Comparison of ENCODE assay signal across 8 cellular contexts in genomic region chr5:97162045-97162444, GRCh38. TPM values are rescaled to one million over a fixed set of nuclear protein-coding genes. Genes with fewer than 3 reads are reported as not detected.
DNase-seq lines count a peak whose midpoint lies in the region; ATAC-seq and TF ChIP-seq lines count a peak whose summit lies in the region.

No MANE protein-coding gene starts in this region.

- no peak overlapping the region for H3K4me2 ChIP-seq in mammary epithelial cell (ENCODE audit: insufficient read depth, low read depth, low read length)

- no peaks in the 10 kb centered on the region for H3K4me1 ChIP-seq in BE2C
- H3K4me1 ChIP-seq in mammary epithelial cell (ENCODE audit: insufficient read depth, low read length), result no peaks in the 10 kb centered on the region

- WGBS in mammary epithelial cell (ENCODE audit: low coverage, missing lambda C conversion rate), result 29% methylated on average over 4 of the region's 4 CpGs

- in situ Hi-C loops in mammary epithelial cell (cut with MboI; ENCODE audit: low sequenced_read_pairs in 2 of 2), result loop anchor here (5.0 to 25.0 kb wide), 4 partner anchors 287 to 550 kb away; partner anchors contain the start of gene ERAP2 (in 1 of the 2)

- no peaks in the 10 kb centered on the region for H4K20me1 ChIP-seq in mammary epithelial cell (ENCODE audit: insufficient read depth, low read length)

- H3K79me2 ChIP-seq in mammary epithelial cell (ENCODE audit: insufficient read depth, low read length), result no peaks in the 10 kb centered on the region

- TF ChIP-seq CTCF in BE2C (IDR thresholded peaks at IDR 0.05; ENCODE audit: low read depth, low read length) (peak; percentile 94), mammary epithelial cell (conservative IDR thresholded peaks at IDR 0.05 in 1 of 2, IDR thresholded peaks at IDR 0.05 in 1 of 2; ENCODE audit: extremely low read depth in 1 of 2, insufficient read depth in 1 of 2, low read depth in 1 of 2, low read length in 2 of 2) (peak; percentile 84 to 89)

- H3K36me3 ChIP-seq in BE2C, result peaks cover 21% of the 10 kb centered on the region
- peaks cover 9% of the 10 kb centered on the region for H3K36me3 ChIP-seq in mammary epithelial cell (ENCODE audit: insufficient read depth, low read length)

- DNase-seq in BE2C (peak; percentile 75), NCI-H1048 (lab: John Stamatoyannopoulos, UW) (peak; percentile 38), SK-N-DZ (ENCODE audit: low spot score) (peak; percentile 82), mammary epithelial cell (peak; percentile 65), inferior parietal cortex (ENCODE audit: extremely low spot score) (peak; percentile 93)
- peak; percentile 20 for DNase-seq in stimulated activated CD4-positive, alpha-beta T cell treated with anti-CD3 and anti-CD28 coated beads, Interleukin-1b, Interleukin-23, amount 100 ng/mL, for 48 hours
- no peak for DNase-seq in NK-92 treated with Interleukin-12 subunit alpha and Interleukin-12 subunit beta, amount 100 ng/mL, for 24 hours (lab: John Stamatoyannopoulos, UW)

- H3K9me3 ChIP-seq in BE2C (no peaks in the 10 kb centered on the region), mammary epithelial cell (replicated peaks; ENCODE audit: insufficient read depth, low read length) (no peaks in the 10 kb centered on the region)

- no peak overlapping the region for H3K9ac ChIP-seq in mammary epithelial cell (ENCODE audit: insufficient read depth, low read length)

- dilution Hi-C loops in mammary epithelial cell (cut with HindIII; ENCODE audit: low sequenced_read_pairs), result loop anchor here (25.0 kb wide), 1 partner anchor 400 kb away; no protein-coding TSS in a partner anchor

- peak; percentile 39 for ATAC-seq in GM18520 (IDR thresholded peaks at IDR 0.05; ENCODE audit: unreplicated experiment)

- H2AFZ ChIP-seq in mammary epithelial cell (ENCODE audit: low read depth, low read length), result no peak overlapping the region

- no TSS peak for BruUV-seq in mammary epithelial cell (replicated peaks; lab: Mats Ljungman, UMichigan)

- intact Hi-C loops in mammary epithelial cell (cut with micrococcal nuclease), result loop anchor here (1.0 to 5.0 kb wide), 4 partner anchors 227 to 547 kb away; no protein-coding TSS in a partner anchor

- H3K27me3 ChIP-seq in BE2C, result no peaks in the 10 kb centered on the region
- H3K27me3 ChIP-seq in mammary epithelial cell (ENCODE audit: insufficient read depth, low read length), result no peaks in the 10 kb centered on the region

- no peak overlapping the region for H3K27ac ChIP-seq in mammary epithelial cell (ENCODE audit: insufficient read depth, low read depth, low read length)

- CTCF ChIA-PET in mammary epithelial cell (lab: Charles Lee; ENCODE audit: low non-redundant PET), result interaction anchor here (0.6 kb wide), 1 partner anchor 115 kb away, joined by 8 read pairs; no protein-coding TSS in a partner anchor

- H3K4me3 ChIP-seq in BE2C (ENCODE audit: low read depth, low read length), result no peak overlapping the region
- H3K4me3 ChIP-seq in mammary epithelial cell (replicated peaks in 1 of 3; ENCODE audit: insufficient read depth in 1 of 3, low read depth in 2 of 3, low read length in 3 of 3), result no peak overlapping the region

RNA-seq across cellular contexts. Expression of gene LIX1, which starts 19.6 kb away (rescaled TPM):
- polyA plus RNA-seq in BE2C (2012; ENCODE audit: insufficient read depth, insufficient read length, low read depth), result 2.0 TPM
- 3.5 and 3.8 TPM in 2 replicates for polyA plus RNA-seq in SK-N-DZ (2014; cell fraction: cytosol; rRNA removed)
- polyA plus RNA-seq in SK-N-DZ (2014; cell fraction: nucleus; rRNA removed), result 1.8 and 2.9 TPM in 2 replicates
- not detected for total RNA-seq in mammary epithelial cell
- polyA plus RNA-seq in mammary epithelial cell, result not detected
- polyA minus RNA-seq in mammary epithelial cell, result not detected

RNA-seq across cellular contexts. Expression of gene RIOK2, which starts 21.0 kb away (rescaled TPM):
- 58.1 TPM for polyA plus RNA-seq in BE2C (2012; ENCODE audit: insufficient read depth, insufficient read length, low read depth)
- polyA plus RNA-seq in SK-N-DZ (2014; cell fraction: cytosol; rRNA removed), result 13.9 and 16.2 TPM in 2 replicates
- 19.2 and 24.3 TPM in 2 replicates for polyA plus RNA-seq in SK-N-DZ (2014; cell fraction: nucleus; rRNA removed)
- 10 to 100 TPM; 18.5 to 38.3 TPM for total RNA-seq in mammary epithelial cell
- 5.9 TPM for polyA plus RNA-seq in mammary epithelial cell
- 16.2 TPM for polyA minus RNA-seq in mammary epithelial cell
